In the genomic region with DNA sequence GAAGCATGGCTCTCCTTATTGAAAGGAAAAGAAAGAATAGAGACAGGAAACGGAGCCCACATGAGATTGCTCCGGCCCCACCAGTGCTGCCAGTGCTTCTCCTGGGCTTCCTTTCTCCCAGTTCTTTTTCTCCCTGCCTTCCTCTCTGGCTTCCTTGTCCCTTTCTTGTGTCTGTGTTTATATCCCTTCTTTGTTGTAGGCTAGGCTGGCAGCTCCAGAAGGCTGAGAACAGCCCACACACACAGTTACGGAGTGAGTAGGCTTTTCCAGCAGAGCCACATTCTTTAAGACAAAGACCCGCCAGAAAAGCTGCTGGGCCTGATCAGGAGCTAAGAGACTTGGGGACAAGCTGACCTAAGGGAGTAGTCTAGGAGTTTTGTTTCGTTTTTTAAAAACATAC, we compare ENCODE assay signal across 10 cellular contexts. TPM values are rescaled to one million over a fixed set of nuclear protein-coding genes. Genes with fewer than 3 reads are reported as not detected.
DNase-seq lines count a peak whose midpoint lies in the region; TF ChIP-seq lines count a peak whose summit lies in the region.
"Had no signal": no experiment of that assay in that cellular context is flagged by ENCODE, and none has a peak within 500 bp of the region (broad histone marks: within the 10 kb centered on the region; RNA-seq: fewer than 3 reads in every experiment).

No MANE protein-coding gene starts in this region.

- H3K79me2 ChIP-seq in osteoblast (ENCODE audit: insufficient read depth, low read length): peaks cover 3% of the 10 kb centered on the region

- H3K4me2 ChIP-seq in mesenchymal stem cell (ENCODE audit: low read length, poor library complexity, severe bottlenecking) (no peak overlapping the region), osteoblast (ENCODE audit: insufficient read depth, low read length) (no peak overlapping the region)

- H3K27me3 ChIP-seq in SJSA1 (replicated peaks) (no peaks in the 10 kb centered on the region), esophagus (ENCODE audit: control insufficient read depth in 1 of 2, insufficient read depth in 2 of 2, low read length in 2 of 2) (no peaks in the 10 kb centered on the region), mesenchymal stem cell (ENCODE audit: control insufficient read depth in 1 of 2, insufficient read depth in 1 of 2, low read length in 2 of 2) (no peaks in the 10 kb centered on the region), suprapubic skin (no peaks in the 10 kb centered on the region), osteoblast (ENCODE audit: insufficient read depth, low read length) (no peaks in the 10 kb centered on the region)

- H2AK5ac ChIP-seq in mesenchymal stem cell (ENCODE audit: low read length, severe bottlenecking): no peak overlapping the region

- peaks cover 17% of the 10 kb centered on the region for H3K4me1 ChIP-seq in SJSA1 (replicated peaks)
- peaks cover 0 to 4% of the 10 kb centered on the region in 2 donors for H3K4me1 ChIP-seq in esophagus (ENCODE audit: control insufficient read depth in 2 of 2, insufficient read depth in 2 of 2, low read length in 1 of 2)
- H3K4me1 ChIP-seq in mesenchymal stem cell (ENCODE audit: control insufficient read depth, insufficient read depth, low read depth, low read length): no peaks in the 10 kb centered on the region
- peaks cover 42% of the 10 kb centered on the region for H3K4me1 ChIP-seq in suprapubic skin
- H3K4me1 ChIP-seq in osteoblast (ENCODE audit: insufficient read depth, low read length): no peaks in the 10 kb centered on the region

- peak overlapping the region; percentile 56 for H3K9ac ChIP-seq in mesenchymal stem cell (ENCODE audit: low read length)

- H2BK5ac ChIP-seq in mesenchymal stem cell (ENCODE audit: low read depth, low read length, poor library complexity, severe bottlenecking): no peak overlapping the region

- peaks cover 4% of the 10 kb centered on the region for H3K79me1 ChIP-seq in mesenchymal stem cell (replicated peaks; ENCODE audit: low read length, poor library complexity, severe bottlenecking)

- no peak overlapping the region for H3K4ac ChIP-seq in mesenchymal stem cell (ENCODE audit: low read depth in 1 of 2, low read length in 2 of 2)

- H2BK12ac ChIP-seq in mesenchymal stem cell (ENCODE audit: low read length in 2 of 2): no peak overlapping the region

- H3K36me3 ChIP-seq in SJSA1 (peaks cover 29% of the 10 kb centered on the region), esophagus (ENCODE audit: control insufficient read depth in 2 of 2, insufficient read depth in 2 of 2, low read length in 1 of 2) (peaks cover 16 to 17% of the 10 kb centered on the region in 2 donors), mesenchymal stem cell (ENCODE audit: control insufficient read depth in 1 of 2, insufficient read depth in 2 of 2, low read depth in 1 of 2, low read length in 2 of 2) (peaks cover 18 to 75% of the 10 kb centered on the region in 2 experiments), suprapubic skin (peaks cover 62% of the 10 kb centered on the region), osteoblast (ENCODE audit: insufficient read depth, low read length) (peaks cover 46% of the 10 kb centered on the region)

- no peak overlapping the region for H2BK120ac ChIP-seq in mesenchymal stem cell (ENCODE audit: low read depth, low read length)

- no peaks in the 10 kb centered on the region for H3K9me3 ChIP-seq in SJSA1 (replicated peaks)
- no peaks in the 10 kb centered on the region for H3K9me3 ChIP-seq in esophagus (ENCODE audit: control insufficient read depth in 2 of 2, insufficient read depth in 1 of 2, low read depth in 1 of 2, low read length in 1 of 2)
- no peaks in the 10 kb centered on the region for H3K9me3 ChIP-seq in mesenchymal stem cell (ENCODE audit: control insufficient read depth, low read length)
- no peaks in the 10 kb centered on the region for H3K9me3 ChIP-seq in suprapubic skin
- no peaks in the 10 kb centered on the region for H3K9me3 ChIP-seq in osteoblast (ENCODE audit: low read depth, low read length)

- H3K23ac ChIP-seq in mesenchymal stem cell (ENCODE audit: low read length in 2 of 2): no peak overlapping the region

- no peak overlapping the region for H3K14ac ChIP-seq in mesenchymal stem cell (ENCODE audit: low read length in 2 of 2)

- H4K20me1 ChIP-seq in osteoblast (ENCODE audit: insufficient read depth, low read length): no peaks in the 10 kb centered on the region

- H3K27ac ChIP-seq in SJSA1: peak overlapping the region; percentile 62
- H3K27ac ChIP-seq in esophagus (ENCODE audit: low read depth in 2 of 2, low read length in 1 of 2): peak overlapping the region; percentile 88 to 95
- no peak overlapping the region for H3K27ac ChIP-seq in mesenchymal stem cell (ENCODE audit: low read length, poor library complexity, severe bottlenecking)
- peak overlapping the region; percentile 87 for H3K27ac ChIP-seq in suprapubic skin
- no peak overlapping the region for H3K27ac ChIP-seq in osteoblast (ENCODE audit: low read depth, low read length)

- H3K18ac ChIP-seq in mesenchymal stem cell (ENCODE audit: low read depth in 1 of 2, low read length in 2 of 2): no peak overlapping the region

- H3K4me3 ChIP-seq in SJSA1: no peak overlapping the region
- H3K4me3 ChIP-seq in esophagus (ENCODE audit: low read depth in 1 of 2, low read length in 2 of 2): peak overlapping the region in 1 of 2 donors; percentile 24
- no peak overlapping the region for H3K4me3 ChIP-seq in mesenchymal stem cell (ENCODE audit: insufficient read depth in 1 of 2, low read depth in 1 of 2, low read length in 2 of 2)
- peak overlapping the region; percentile 11 for H3K4me3 ChIP-seq in suprapubic skin
- H3K4me3 ChIP-seq in osteoblast (ENCODE audit: insufficient read depth, low read length): no peak overlapping the region

- H4K91ac ChIP-seq in mesenchymal stem cell (ENCODE audit: low read length): no peak overlapping the region

- no peak overlapping the region for H4K8ac ChIP-seq in mesenchymal stem cell (ENCODE audit: low read length)

- TF ChIP-seq POLR2A in suprapubic skin (IDR thresholded peaks at IDR 0.05): no peak

- H2AFZ ChIP-seq in mesenchymal stem cell (ENCODE audit: low read depth, low read length) (no peak overlapping the region), osteoblast (ENCODE audit: low read length) (no peak overlapping the region)

- DNase-seq in SJSA1 (ENCODE audit: low read depth in 1 of 2, low spot score in 2 of 2): peak; percentile 78 to 82
- no peak for DNase-seq in mesenchymal stem cell
- no peak for DNase-seq in suprapubic skin (ENCODE audit: low spot score in 2 of 2)
- no peak for DNase-seq in glomerular visceral epithelial cell (ENCODE audit: extremely low spot score)
- no peak for DNase-seq in osteoblast (ENCODE audit: insufficient read length, low spot score, missing footprints)
- DNase-seq in stimulated activated CD4-positive, alpha-beta T cell treated with anti-CD3 and anti-CD28 coated beads, Interleukin-2, amount 100 ng/mL, for 24 hours: no peak
- no peak for DNase-seq in UCSD-AML1 (lab: John Stamatoyannopoulos, UW; ENCODE audit: unreplicated experiment)
- DNase-seq: NCI-H2107, SHP77 treated with DMSO at 0.1 percent for 48 hours had no signal

- H2BK15ac ChIP-seq in mesenchymal stem cell (ENCODE audit: low read depth, poor library complexity, severe bottlenecking): no peak overlapping the region

- no peak for TF ChIP-seq CTCF in suprapubic skin (IDR thresholded peaks at IDR 0.05)
- TF ChIP-seq CTCF in osteoblast (IDR thresholded peaks at IDR 0.05; ENCODE audit: extremely low read depth, low read depth, low read length): no peak

- no peak for TF ChIP-seq EP300 in suprapubic skin (IDR thresholded peaks at IDR 0.05)

- WGBS in esophagus, 2 donors: 25 to 40% methylated on average over 5 of the region's 5 CpGs
- WGBS in mesenchymal stem cell: 67% methylated on average over 2 of the region's 5 CpGs
- 25% methylated on average over 5 of the region's 5 CpGs for WGBS in suprapubic skin

RNA-seq across cellular contexts. Expression of a gene that starts 13.0 kb away (rescaled TPM):
- 8.8 and 11.0 TPM in 2 replicates for total RNA-seq in SJSA1 (2014; rRNA removed; shearing (Covaris generic))
- 10 to 100 TPM in 1 of 2 donors, 1 to 10 TPM in 1; 9.3 to 12.0 TPM for polyA plus RNA-seq in esophagus
- 8.8 TPM for polyA plus RNA-seq in mesenchymal stem cell (2013, experiment 1 of 2)
- 8.8 TPM for polyA plus RNA-seq in mesenchymal stem cell (2013, experiment 2 of 2)
- total RNA-seq in suprapubic skin (10 to 100 TPM; 47.2 to 79.0 (median 53.9) TPM), osteoblast (15.9 and 16.6 TPM in 2 replicates)

RNA-seq across cellular contexts. Expression of a gene that starts 30.6 kb away (rescaled TPM):
- 0.03 TPM in 1 of 2 replicates, not detected in the other for total RNA-seq in SJSA1 (2014; rRNA removed; shearing (Covaris generic))
- not detected for polyA plus RNA-seq in esophagus
- polyA plus RNA-seq in mesenchymal stem cell (2013, experiment 1 of 2): not detected
- not detected for polyA plus RNA-seq in mesenchymal stem cell (2013, experiment 2 of 2)
- total RNA-seq in suprapubic skin (not detected), osteoblast (not detected in 2 replicates)

Comparison
In these comparisons a context has a peak if more than half of its experiments do, and no peak if none do; other contexts are left out.
1. DNase-seq: peak in SJSA1 (2 of 2); none in mesenchymal stem cell (single experiment), suprapubic skin (0 of 2), glomerular visceral epithelial cell (single experiment), osteoblast (single experiment), stimulated activated CD4-positive, alpha-beta T cell treated with anti-CD3 and anti-CD28 coated beads, Interleukin-2, amount 100 ng/mL, for 24 hours (0 of 2) and UCSD-AML1 (single experiment).
2. H3K27ac ChIP-seq: peak in SJSA1 (single experiment), esophagus (2 of 2) and suprapubic skin (single experiment); none in mesenchymal stem cell (single experiment) and osteoblast (single experiment).